ENCODE assay signal across 26 cellular contexts in genomic region chr16:35173295-35173694, GRCh38.
DNase-seq lines count a peak whose midpoint lies in the region; ATAC-seq and TF ChIP-seq lines count a peak whose summit lies in the region.
"Had no signal": no experiment of that assay in that cellular context is flagged by ENCODE, and none has a peak within 500 bp of the region (broad histone marks: within the 10 kb centered on the region; RNA-seq: fewer than 3 reads in every experiment).

No MANE protein-coding gene starts in this region.

- peaks cover 10% of the 10 kb centered on the region for H3K9me3 Mint-ChIP-seq in stimulated activated memory B cell treated with anti-CD40 and anti-IgM and Interleukin-4, amounts not matched to agents 10 μg/mL and 1 μg/mL and 100 μg/mL, for 72 hours

- H2BK15ac ChIP-seq in neuronal stem cell (ENCODE audit: low read length), result no peak overlapping the region

- H4K20me1 ChIP-seq in PC-9 (ENCODE audit: insufficient read depth), result no peaks in the 10 kb centered on the region

- no peak overlapping the region for H4K91ac ChIP-seq in neuronal stem cell (ENCODE audit: low read depth, low read length, poor library complexity)

- peak; percentile 10 for ATAC-seq in stimulated activated memory B cell treated with anti-CD40 and anti-IgM and Interleukin-4, amounts not matched to agents 10 μg/mL and 1 μg/mL and 100 μg/mL, for 72 hours
- ATAC-seq in HG03442 (IDR thresholded peaks at IDR 0.05; ENCODE audit: unreplicated experiment), result no peak
- ATAC-seq: HepG2, Panc1 had no signal

- H3K4me1 ChIP-seq in PC-9 (replicated peaks; ENCODE audit: insufficient read depth) (no peaks in the 10 kb centered on the region), esophagus muscularis mucosa (no peaks in the 10 kb centered on the region), neuronal stem cell (ENCODE audit: control insufficient read depth in 2 of 2, insufficient read depth in 1 of 2, low read depth in 1 of 2, low read length in 2 of 2) (no peaks in the 10 kb centered on the region)

- H3K79me2 ChIP-seq in PC-9 (ENCODE audit: low read depth), result no peaks in the 10 kb centered on the region

- TF ChIP-seq CTCF in PC-9 (conservative IDR thresholded peaks at IDR 0.05), result no peak
- no peak for TF ChIP-seq CTCF in esophagus muscularis mucosa (IDR thresholded peaks at IDR 0.05)

- intact Hi-C loops in PC-9 (cut with micrococcal nuclease; ENCODE audit: unreplicated experiment) (no loop called here), esophagus muscularis mucosa (cut with DNase I) (no loop called here)

- DNase-seq in PC-9 (no peak), esophagus muscularis mucosa (ENCODE audit: extremely low spot score) (peak; percentile 78), neuronal stem cell (ENCODE audit: low spot score) (no peak), SW480 (ENCODE audit: low spot score) (no peak), cerebellar cortex (ENCODE audit: low spot score) (no peak)
- no peak for DNase-seq in activated CD4-positive, alpha-beta T cell treated with anti-CD3 and anti-CD28 coated beads, Interleukin-2, amount 50 U/mL, for 4 hours
- DNase-seq: C1 segment of cervical spinal cord; CD4-positive, alpha-beta memory T cell; COR-L47; DMS79 treated with DMSO at 0.1 percent for 48 hours; GF-D8; Karpas-422; NCI-H1092; NCI-H1436; NCI-H187; NCI-H2081 treated with DMSO at 0.1 percent for 48 hours; NCI-H2171; NCI-H226; NCI-H510A; NCI-H69; SIG-M5 had no signal

- H2AK5ac ChIP-seq in neuronal stem cell (ENCODE audit: low read depth, low read length), result no peak overlapping the region

- no peak overlapping the region for H3K4ac ChIP-seq in neuronal stem cell (ENCODE audit: low read length)

- no peak overlapping the region for H4K8ac ChIP-seq in neuronal stem cell (ENCODE audit: low read depth, low read length)

- H3K36me3 Mint-ChIP-seq in stimulated activated memory B cell treated with anti-CD40 and anti-IgM and Interleukin-4, amounts not matched to agents 10 μg/mL and 1 μg/mL and 100 μg/mL, for 72 hours, result no peaks in the 10 kb centered on the region

- 84% methylated on average over 12 of the region's 29 CpGs for WGBS in esophagus muscularis mucosa
- WGBS in neuronal stem cell (ENCODE audit: extremely low coverage in 2 of 2, insufficient read length in 2 of 2, insufficient replicate concordance in 1 of 2), 2 donors, result no CpG with 5 or more reads among the region's 29 CpGs

- no TSS peak for BruUV-seq in PC-9 (replicated peaks; lab: Mats Ljungman, UMichigan)

- TF ChIP-seq POLR2A in esophagus muscularis mucosa (IDR thresholded peaks at IDR 0.05; ENCODE audit: low read depth), result no peak

- no peaks in the 10 kb centered on the region for H3K79me1 ChIP-seq in neuronal stem cell (ENCODE audit: low read depth, low read length)

- peaks cover 23% of the 10 kb centered on the region for H3K27me3 ChIP-seq in PC-9 (ENCODE audit: insufficient read depth, low read depth)
- no peaks in the 10 kb centered on the region for H3K27me3 ChIP-seq in esophagus muscularis mucosa
- H3K27me3 ChIP-seq in neuronal stem cell (ENCODE audit: control insufficient read depth in 3 of 3, insufficient read depth in 3 of 3, low read depth in 1 of 3, low read length in 3 of 3), result no peaks in the 10 kb centered on the region

- no peaks in the 10 kb centered on the region for H3K9me2 ChIP-seq in PC-9 (ENCODE audit: insufficient read depth)

- H3K4me2 ChIP-seq in PC-9, result no peak overlapping the region
- H3K4me2 ChIP-seq in neuronal stem cell (ENCODE audit: insufficient read depth, low read length, poor library complexity, severe bottlenecking), result no peak overlapping the region

- no peak overlapping the region for H2BK120ac ChIP-seq in neuronal stem cell (ENCODE audit: low read depth, low read length)

- no peaks in the 10 kb centered on the region for H3K27me3 Mint-ChIP-seq in stimulated activated memory B cell treated with anti-CD40 and anti-IgM and Interleukin-4, amounts not matched to agents 10 μg/mL and 1 μg/mL and 100 μg/mL, for 72 hours
- H3K27me3 Mint-ChIP-seq: CD4-positive, alpha-beta memory T cell had no signal

- H3K23ac ChIP-seq in neuronal stem cell (ENCODE audit: low read depth, low read length, poor library complexity), result no peak overlapping the region

- CTCF ChIA-PET in PC-9 (lab: Charles Lee), result no interaction called here

- H3K9me3 ChIP-seq in PC-9 (ENCODE audit: insufficient read depth, low read depth), result no peaks in the 10 kb centered on the region
- H3K9me3 ChIP-seq in esophagus muscularis mucosa, result peaks cover 0 to 11% (median 5%) of the 10 kb centered on the region in 4 donors
- peaks cover 0 to 37% of the 10 kb centered on the region in 2 donors for H3K9me3 ChIP-seq in neuronal stem cell (replicated peaks in 1 of 2; ENCODE audit: control insufficient read depth in 2 of 2, insufficient read depth in 1 of 2, low read depth in 1 of 2, low read length in 2 of 2)

- no peak overlapping the region for H3K18ac ChIP-seq in neuronal stem cell (ENCODE audit: low read length)

- H2AFZ ChIP-seq in PC-9, result 0 out of 2 replicates have a peak overlapping the region, but pooled peaks have one; percentile 10
- no peak overlapping the region for H2AFZ ChIP-seq in neuronal stem cell (ENCODE audit: low read length)

- H2BK5ac ChIP-seq in neuronal stem cell (ENCODE audit: low read length), result no peak overlapping the region

- H3K4me3 ChIP-seq in PC-9, result no peak overlapping the region
- no peak overlapping the region for H3K4me3 ChIP-seq in esophagus muscularis mucosa
- H3K4me3 ChIP-seq in neuronal stem cell (ENCODE audit: low read length in 2 of 2), result no peak overlapping the region
- H3K4me3 ChIP-seq: SK-N-MC had no signal

- H3K27ac ChIP-seq in PC-9 (no peak overlapping the region), esophagus muscularis mucosa (replicated peaks in 1 of 4) (no peak overlapping the region), neuronal stem cell (replicated peaks; ENCODE audit: low read length) (no peak overlapping the region)
- H3K27ac ChIP-seq: SK-N-MC had no signal

- H3K27ac Mint-ChIP-seq in stimulated activated memory B cell treated with anti-CD40 and anti-IgM and Interleukin-4, amounts not matched to agents 10 μg/mL and 1 μg/mL and 100 μg/mL, for 72 hours, result no peak overlapping the region
- H3K27ac Mint-ChIP-seq: CD4-positive, alpha-beta memory T cell had no signal

- H3F3A ChIP-seq in PC-9 (ENCODE audit: insufficient read depth, low read depth), result no peaks in the 10 kb centered on the region

- peak overlapping the region; percentile 30 for H3K9ac ChIP-seq in neuronal stem cell (ENCODE audit: low read depth, low read length, poor library complexity)

- H3K4me1 Mint-ChIP-seq in stimulated activated memory B cell treated with anti-CD40 and anti-IgM and Interleukin-4, amounts not matched to agents 10 μg/mL and 1 μg/mL and 100 μg/mL, for 72 hours, result no peaks in the 10 kb centered on the region
- H3K4me1 Mint-ChIP-seq: CD4-positive, alpha-beta memory T cell had no signal

- TF ChIP-seq EP300 in esophagus muscularis mucosa (IDR thresholded peaks at IDR 0.05), result no peak

- H3K36me3 ChIP-seq in PC-9 (ENCODE audit: low read depth) (no peaks in the 10 kb centered on the region), esophagus muscularis mucosa (no peaks in the 10 kb centered on the region), neuronal stem cell (replicated peaks in 1 of 2; ENCODE audit: control insufficient read depth in 2 of 2, insufficient read depth in 2 of 2, low read length in 2 of 2) (no peaks in the 10 kb centered on the region)

- H3K4me3 Mint-ChIP-seq in stimulated activated memory B cell treated with anti-CD40 and anti-IgM and Interleukin-4, amounts not matched to agents 10 μg/mL and 1 μg/mL and 100 μg/mL, for 72 hours, result no peak overlapping the region
- H3K4me3 Mint-ChIP-seq: CD4-positive, alpha-beta memory T cell had no signal

- H2BK12ac ChIP-seq in neuronal stem cell (ENCODE audit: low read length), result no peak overlapping the region

- no peak overlapping the region for H3K14ac ChIP-seq in neuronal stem cell (ENCODE audit: low read length)

- POLR2A ChIA-PET in PC-9 (lab: Charles Lee; ENCODE audit: unreplicated experiment), result no interaction called here
